1 cellular context compared by ENCODE assay signal in genomic region chr19:13938361-13939027, GRCh38.
TF ChIP-seq lines count a peak whose summit lies in the region.

Gene PODNL1, minus strand, starts transcription at chr19:13938417. Its CDS starts 236 bp downstream, at chr19:13938181.

TF ChIP-seq in HepG2, 621 proteins besides CTCF, POLR2A, EP300 and RAD21 (continued from another document):
- TF ChIP-seq CREBL2 (CRISPR knock-in tag; IDR thresholded peaks at IDR 0.05; ENCODE audit: borderline replicate concordance) (no peak), ZNF589 (CRISPR knock-in tag; conservative IDR thresholded peaks at IDR 0.05) (no peak)
